ENCODE assay signal across 1 cellular context in the genomic region with DNA sequence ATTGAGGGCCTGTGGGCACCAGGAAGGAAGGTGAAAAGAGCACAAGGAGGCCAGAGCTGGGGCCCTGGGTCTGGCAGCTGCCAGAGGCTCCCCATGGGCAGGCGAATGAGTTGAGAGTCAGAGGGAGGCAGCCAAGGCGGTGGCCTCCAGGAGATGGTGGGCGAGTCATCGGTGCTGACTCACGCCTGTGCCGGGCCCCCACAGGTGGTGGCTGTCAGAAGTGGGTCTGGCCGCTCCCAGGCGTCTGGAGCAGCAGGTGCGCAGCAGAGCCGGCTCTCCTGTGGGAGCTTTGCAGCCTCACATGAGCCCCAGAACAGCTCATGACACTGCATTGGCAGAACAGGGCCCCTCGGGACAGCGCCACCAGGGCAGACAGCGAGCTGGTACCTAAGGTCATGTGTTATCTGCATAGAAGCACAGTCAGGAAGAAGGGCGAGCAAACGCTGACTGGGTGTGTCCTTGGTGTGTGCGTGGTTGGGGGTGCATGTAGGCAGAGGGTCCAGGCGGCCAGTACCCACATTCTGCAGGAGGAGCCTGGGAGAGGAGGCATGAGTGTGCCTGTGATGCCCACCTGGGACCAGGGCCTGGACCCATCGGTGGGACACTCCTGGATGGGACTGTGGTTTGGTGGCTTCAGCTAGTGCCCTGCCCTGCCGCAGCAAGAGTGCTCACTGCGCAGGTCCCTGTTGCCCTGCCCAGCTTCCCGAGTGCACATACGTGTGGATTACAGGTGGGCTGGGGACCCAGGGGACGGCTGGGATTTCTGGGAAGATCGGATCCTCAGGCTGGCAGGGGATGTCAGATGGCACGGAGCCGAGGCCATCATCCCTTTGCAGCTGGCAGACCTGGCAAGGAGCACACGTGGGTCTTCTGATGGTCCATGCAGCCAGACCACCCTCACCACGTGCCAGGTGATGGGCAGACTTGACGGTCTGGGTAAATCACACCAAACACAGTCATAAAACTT.
TF ChIP-seq lines count a peak whose summit lies in the region.

No MANE protein-coding gene starts in this region.

TF ChIP-seq in HCT116, 20 proteins besides CTCF, POLR2A, EP300 and RAD21:
- TF ChIP-seq, protein P1, sequence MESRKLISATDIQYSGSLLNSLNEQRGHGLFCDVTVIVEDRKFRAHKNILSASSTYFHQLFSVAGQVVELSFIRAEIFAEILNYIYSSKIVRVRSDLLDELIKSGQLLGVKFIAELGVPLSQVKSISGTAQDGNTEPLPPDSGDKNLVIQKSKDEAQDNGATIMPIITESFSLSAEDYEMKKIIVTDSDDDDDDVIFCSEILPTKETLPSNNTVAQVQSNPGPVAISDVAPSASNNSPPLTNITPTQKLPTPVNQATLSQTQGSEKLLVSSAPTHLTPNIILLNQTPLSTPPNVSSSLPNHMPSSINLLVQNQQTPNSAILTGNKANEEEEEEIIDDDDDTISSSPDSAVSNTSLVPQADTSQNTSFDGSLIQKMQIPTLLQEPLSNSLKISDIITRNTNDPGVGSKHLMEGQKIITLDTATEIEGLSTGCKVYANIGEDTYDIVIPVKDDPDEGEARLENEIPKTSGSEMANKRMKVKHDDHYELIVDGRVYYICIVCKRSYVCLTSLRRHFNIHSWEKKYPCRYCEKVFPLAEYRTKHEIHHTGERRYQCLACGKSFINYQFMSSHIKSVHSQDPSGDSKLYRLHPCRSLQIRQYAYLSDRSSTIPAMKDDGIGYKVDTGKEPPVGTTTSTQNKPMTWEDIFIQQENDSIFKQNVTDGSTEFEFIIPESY (IDR thresholded peaks at IDR 0.05; ENCODE audit: extremely low read depth, insufficient replicate concordance, low read length): no peak
- TF ChIP-seq ZFX (IDR thresholded peaks at IDR 0.05): no peak
- no peak for TF ChIP-seq SIN3A (IDR thresholded peaks at IDR 0.05; ENCODE audit: low read depth)
- TF ChIP-seq, protein P2, sequence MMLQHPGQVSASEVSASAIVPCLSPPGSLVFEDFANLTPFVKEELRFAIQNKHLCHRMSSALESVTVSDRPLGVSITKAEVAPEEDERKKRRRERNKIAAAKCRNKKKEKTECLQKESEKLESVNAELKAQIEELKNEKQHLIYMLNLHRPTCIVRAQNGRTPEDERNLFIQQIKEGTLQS (IDR thresholded peaks at IDR 0.05): no peak
- TF ChIP-seq FOSL1 (IDR thresholded peaks at IDR 0.05; ENCODE audit: low read depth): no peak
- TF ChIP-seq JUND (IDR thresholded peaks at IDR 0.05): no peak
- TF ChIP-seq ELF1 (IDR thresholded peaks at IDR 0.05; ENCODE audit: borderline replicate concordance, low read depth): no peak
